8 cellular contexts compared by ENCODE assay signal in genomic region chr5:150488519-150489357, GRCh38. TPM values are rescaled to one million over a fixed set of nuclear protein-coding genes. Genes with fewer than 3 reads are reported as not detected.
DNase-seq lines count a peak whose midpoint lies in the region; ATAC-seq, FAIRE-seq and TF ChIP-seq lines count a peak whose summit lies in the region.

No MANE protein-coding gene starts in this region.

- H3K27me3 ChIP-seq in body of pancreas, result no peaks in the 10 kb centered on the region

- H3K9me3 ChIP-seq in body of pancreas, result no peaks in the 10 kb centered on the region

- peak in 1 of 3 donors; percentile 41 for TF ChIP-seq POLR2A in body of pancreas (IDR thresholded peaks at IDR 0.05)

- intact Hi-C loops in body of pancreas (cut with DNase I), result loop anchor here (5.0 kb wide), 1 partner anchor 34 kb away; no protein-coding TSS in a partner anchor

- peak overlapping the region; percentile 46 to 95 (median 89) for H3K27ac ChIP-seq in body of pancreas
- H3K27ac ChIP-seq in substantia nigra (ENCODE audit: low read depth, low read length, poor library complexity, severe bottlenecking), result peak overlapping the region; percentile 91

- FAIRE-seq in GM19239 (lab: Jason Lieb, UNC), result no peak

- TF ChIP-seq CTCF in body of pancreas (IDR thresholded peaks at IDR 0.05) (no peak), GM10266 (IDR thresholded peaks at IDR 0.05; ENCODE audit: control insufficient read depth, insufficient read depth, low read depth, missing control alignments) (no peak)

- DNase-seq in Kasumi-1 (lab: John Stamatoyannopoulos, UW) (peak; percentile 16 to 21), body of pancreas (peak; percentile 61 to 78 (median 74)), kidney tubule cell (ENCODE audit: low spot score) (peak; percentile 82), substantia nigra (lab: John Stamatoyannopoulos, UW) (peak in 33 of 49 donors; percentile 29 to 74 (median 55)), NCI-H1436 (lab: John Stamatoyannopoulos, UW) (no peak), GM19239 (ENCODE audit: insufficient read length, low spot score) (no peak), GM10266 (ENCODE audit: extremely low spot score) (no peak)

- peaks cover 66% of the 10 kb centered on the region for H3K4me1 ChIP-seq in body of pancreas

- H3K4me3 ChIP-seq in body of pancreas, result no peak overlapping the region

- ATAC-seq in body of pancreas (peak; percentile 18), GM19351 (IDR thresholded peaks at IDR 0.05; ENCODE audit: unreplicated experiment) (no peak)

- 22 to 24% methylated on average over 11 of the region's 11 CpGs for whole genome bisulfite sequencing in body of pancreas, 2 donors

- H3K36me3 ChIP-seq in body of pancreas (replicated peaks in 1 of 2; ENCODE audit: insufficient read depth in 1 of 2, low read depth in 2 of 2), result no peaks in the 10 kb centered on the region

RNA-seq across cellular contexts. Expression of gene NDST1, which starts 19.2 kb away (rescaled TPM):
- 10 to 100 TPM; 37.6 to 56.0 TPM for total RNA-seq in body of pancreas

RNA-seq across cellular contexts. Expression of gene RPS14, which starts 39.2 kb away (rescaled TPM):
- total RNA-seq in body of pancreas, result 1,000 to 10,000 TPM; 1,348 to 2,916 TPM

Comparison
In these comparisons a context has a peak if more than half of its experiments do, and no peak if none do; other contexts are left out.
1. DNase-seq: peak in Kasumi-1 (2 of 2), body of pancreas (4 of 4), kidney tubule cell (single experiment) and substantia nigra (33 of 49); none in NCI-H1436 (single experiment), GM19239 (single experiment) and GM10266 (single experiment).